14 cellular contexts compared by ENCODE assay signal in the genomic region with DNA sequence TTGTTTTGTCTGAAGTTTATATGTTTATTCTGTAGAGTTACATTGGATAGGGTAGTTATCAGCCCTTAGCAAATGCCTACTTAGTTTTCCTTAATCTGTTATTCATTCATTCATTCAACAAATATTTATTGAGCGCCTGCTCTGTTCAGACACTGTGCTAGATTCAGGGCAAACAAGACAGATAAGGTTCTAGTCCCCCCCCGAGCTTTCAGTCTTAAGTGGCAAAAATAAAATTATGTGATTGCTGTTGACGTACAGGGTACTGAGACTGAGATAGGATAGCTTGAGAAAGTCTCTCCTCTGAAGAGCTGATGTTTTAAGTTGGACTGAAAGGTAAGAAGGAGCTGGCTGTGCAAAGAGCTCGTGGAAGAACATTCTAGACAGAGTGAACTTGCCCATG.
"Had no signal": no experiment of that assay in that cellular context is flagged by ENCODE, and none has a peak within 500 bp of the region (broad histone marks: within the 10 kb centered on the region; RNA-seq: fewer than 3 reads in every experiment).

No MANE protein-coding gene starts in this region.

- H3K27me3 ChIP-seq: stomach, tibial nerve had no signal

- H3K36me3 ChIP-seq: stomach, tibial nerve had no signal

- ATAC-seq: activated T-cell treated with anti-CD3 and anti-CD28 coated beads, Interleukin-2, amount 50 U/mL, for 72 hours; effector memory CD8-positive, alpha-beta T cell; left cardiac atrium; natural killer cell had no signal

- H3K9me3 Mint-ChIP-seq: activated CD4-positive, alpha-beta memory T cell treated with anti-CD3 and anti-CD28 coated beads, Interleukin-2, amount 10 ng/mL, durations not matched to agents 7 days and 5 days; activated T-cell treated with anti-CD3 and anti-CD28 coated beads, Interleukin-2, amount 50 U/mL, for 72 hours; dendritic cell treated with granulocyte-macrophage colony-stimulating factor and Interleukin-4, amounts not matched to agents 40 ng/mL and 50 ng/mL, for 4 days; effector memory CD8-positive, alpha-beta T cell; immature natural killer cell; natural killer cell had no signal

- H3K4me1 Mint-ChIP-seq: activated CD4-positive, alpha-beta memory T cell treated with anti-CD3 and anti-CD28 coated beads, Interleukin-2, amount 10 ng/mL, durations not matched to agents 7 days and 5 days had no signal

- H3K27ac Mint-ChIP-seq: activated CD4-positive, alpha-beta memory T cell treated with anti-CD3 and anti-CD28 coated beads, Interleukin-2, amount 10 ng/mL, durations not matched to agents 7 days and 5 days; activated T-cell treated with anti-CD3 and anti-CD28 coated beads, Interleukin-2, amount 50 U/mL, for 72 hours; dendritic cell treated with granulocyte-macrophage colony-stimulating factor and Interleukin-4, amounts not matched to agents 40 ng/mL and 50 ng/mL, for 4 days; effector memory CD8-positive, alpha-beta T cell; natural killer cell had no signal

- H3K36me3 Mint-ChIP-seq: natural killer cell had no signal

- H3K9me3 ChIP-seq: stomach, tibial nerve had no signal

- H3K27me3 Mint-ChIP-seq: activated CD4-positive, alpha-beta memory T cell treated with anti-CD3 and anti-CD28 coated beads, Interleukin-2, amount 10 ng/mL, durations not matched to agents 7 days and 5 days; dendritic cell treated with granulocyte-macrophage colony-stimulating factor and Interleukin-4, amounts not matched to agents 40 ng/mL and 50 ng/mL, for 4 days; effector memory CD8-positive, alpha-beta T cell had no signal

- H3K4me3 Mint-ChIP-seq: activated CD4-positive, alpha-beta memory T cell treated with anti-CD3 and anti-CD28 coated beads, Interleukin-2, amount 10 ng/mL, durations not matched to agents 7 days and 5 days; activated T-cell treated with anti-CD3 and anti-CD28 coated beads, Interleukin-2, amount 50 U/mL, for 72 hours; dendritic cell treated with granulocyte-macrophage colony-stimulating factor and Interleukin-4, amounts not matched to agents 40 ng/mL and 50 ng/mL, for 4 days; effector memory CD8-positive, alpha-beta T cell; immature natural killer cell; natural killer cell had no signal

- DNase-seq: activated CD4-positive, alpha-beta memory T cell treated with anti-CD3 and anti-CD28 coated beads, Interleukin-2, amount 10 ng/mL, durations not matched to agents 7 days and 5 days; activated CD8-positive, alpha-beta memory T cell treated with anti-CD3 and anti-CD28 coated beads, Interleukin-2, amount 50 U/mL, for 4 hours; activated gamma-delta T cell treated with Interleukin-2 at 50 U/mL for 16 hours; activated T-cell treated with anti-CD3 and anti-CD28 coated beads, Interleukin-2, amount 50 U/mL, for 72 hours; caudate nucleus; effector memory CD8-positive, alpha-beta T cell; erythroblast; immature natural killer cell; left cardiac atrium; natural killer cell; occipital lobe; stomach had no signal

- H3K4me3 ChIP-seq: stomach, tibial nerve had no signal
